ENCODE assay signal across 8 cellular contexts in genomic region chr2:160408575-160409291, GRCh38.
A peak's percentile ranks its signal among the peaks of the same experiment; 100 is the strongest.
DNase-seq lines count a peak whose midpoint lies in the region; ATAC-seq and TF ChIP-seq lines count a peak whose summit lies in the region.

No MANE protein-coding gene starts in this region.

- no peak for DNase-seq in activated CD8-positive, alpha-beta memory T cell treated with anti-CD3 and anti-CD28 coated beads, Interleukin-2, amount 10 ng/mL, durations not matched to agents 7 days and 5 days
- no peak for DNase-seq in activated CD8-positive, alpha-beta memory T cell treated with anti-CD3 and anti-CD28 coated beads for 24 hours
- no peak for DNase-seq in brain microvascular endothelial cell
- no peak for DNase-seq in kidney epithelial cell (ENCODE audit: low read depth)
- DNase-seq in suprapubic skin (ENCODE audit: low spot score in 2 of 2), result no peak
- DNase-seq in CD1c-positive myeloid dendritic cell (ENCODE audit: extremely low spot score), result no peak
- DNase-seq in stimulated activated CD4-positive, alpha-beta T cell treated with anti-CD3 and anti-CD28 coated beads, Interleukin-4, amount 100 ng/mL, for 1 hour, result no peak

- H3K4me3 Mint-ChIP-seq in activated CD8-positive, alpha-beta memory T cell treated with anti-CD3 and anti-CD28 coated beads, Interleukin-2, amount 10 ng/mL, durations not matched to agents 7 days and 5 days, result peak overlapping the region; percentile 75

- H3K36me3 ChIP-seq in brain microvascular endothelial cell (replicated peaks) (no peaks in the 10 kb centered on the region), kidney epithelial cell (ENCODE audit: control insufficient read depth, insufficient read depth, low read length) (no peaks in the 10 kb centered on the region), suprapubic skin (no peaks in the 10 kb centered on the region)

- peaks cover 69% of the 10 kb centered on the region for H3K4me1 Mint-ChIP-seq in activated CD8-positive, alpha-beta memory T cell treated with anti-CD3 and anti-CD28 coated beads, Interleukin-2, amount 10 ng/mL, durations not matched to agents 7 days and 5 days

- no peaks in the 10 kb centered on the region for H3K9me3 ChIP-seq in suprapubic skin

- no peak for TF ChIP-seq EP300 in suprapubic skin (IDR thresholded peaks at IDR 0.05)

- TF ChIP-seq CTCF in brain microvascular endothelial cell (IDR thresholded peaks at IDR 0.05; ENCODE audit: low read depth, low read length, missing control alignments) (peak; percentile 14), kidney epithelial cell (IDR thresholded peaks at IDR 0.05; ENCODE audit: insufficient read depth, low read length, poor library complexity, severe bottlenecking) (no peak), suprapubic skin (IDR thresholded peaks at IDR 0.05) (no peak)

- H3K36me3 Mint-ChIP-seq in activated CD8-positive, alpha-beta memory T cell treated with anti-CD3 and anti-CD28 coated beads, Interleukin-2, amount 10 ng/mL, durations not matched to agents 7 days and 5 days, result peaks cover 11% of the 10 kb centered on the region

- H3K27ac Mint-ChIP-seq in activated CD8-positive, alpha-beta memory T cell treated with anti-CD3 and anti-CD28 coated beads, Interleukin-2, amount 10 ng/mL, durations not matched to agents 7 days and 5 days, result peak overlapping the region; percentile 84

- in situ Hi-C loops in brain microvascular endothelial cell (cut with HindIII; ENCODE audit: low pct_ligation_motif_present, low sequenced_read_pairs), result no loop called here

- H3K27me3 Mint-ChIP-seq in activated CD8-positive, alpha-beta memory T cell treated with anti-CD3 and anti-CD28 coated beads, Interleukin-2, amount 10 ng/mL, durations not matched to agents 7 days and 5 days, result no peaks in the 10 kb centered on the region

- WGBS in suprapubic skin, result 52% methylated on average over 16 of the region's 16 CpGs

- no peaks in the 10 kb centered on the region for H3K9me3 Mint-ChIP-seq in activated CD8-positive, alpha-beta memory T cell treated with anti-CD3 and anti-CD28 coated beads, Interleukin-2, amount 10 ng/mL, durations not matched to agents 7 days and 5 days (ENCODE audit: low read depth)

- no peaks in the 10 kb centered on the region for H3K27me3 ChIP-seq in brain microvascular endothelial cell (replicated peaks)
- H3K27me3 ChIP-seq in kidney epithelial cell (ENCODE audit: control insufficient read depth, insufficient read depth, low read length), result no peaks in the 10 kb centered on the region
- H3K27me3 ChIP-seq in suprapubic skin, result no peaks in the 10 kb centered on the region

- ATAC-seq in activated CD8-positive, alpha-beta memory T cell treated with anti-CD3 and anti-CD28 coated beads, Interleukin-2, amount 10 ng/mL, durations not matched to agents 7 days and 5 days, result no peak
- ATAC-seq in HG02870 (IDR thresholded peaks at IDR 0.05; ENCODE audit: unreplicated experiment), result no peak

- no peak for TF ChIP-seq POLR2A in suprapubic skin (IDR thresholded peaks at IDR 0.05)

- H3K27ac ChIP-seq in brain microvascular endothelial cell, result peak overlapping the region; percentile 86
- peak overlapping the region; percentile 98 for H3K27ac ChIP-seq in suprapubic skin

- H3K4me1 ChIP-seq in suprapubic skin, result peaks cover 56% of the 10 kb centered on the region

- CTCF ChIA-PET in activated CD8-positive, alpha-beta memory T cell treated with anti-CD3 and anti-CD28 coated beads, Interleukin-2, amount 10 ng/mL, durations not matched to agents 7 days and 5 days (lab: Charles Lee), result interaction anchor here (1.6 to 6.6 kb wide), 2 partner anchors 20 to 83 kb away, joined by 3 to 33 read pairs; no protein-coding TSS in a partner anchor

- no peak overlapping the region for H3K4me3 ChIP-seq in brain microvascular endothelial cell (ENCODE audit: low read depth, low read length)
- H3K4me3 ChIP-seq in kidney epithelial cell (ENCODE audit: low read depth, low read length), result peak overlapping the region; percentile 55
- H3K4me3 ChIP-seq in suprapubic skin, result peak overlapping the region; percentile 97
